In genomic region chr16:28258571-28258970, GRCh38 we compare ENCODE assay signal across 1 cellular context.
TF ChIP-seq lines count a peak whose summit lies in the region.

No MANE protein-coding gene starts in this region.

TF ChIP-seq in SK-N-SH, 30 proteins besides CTCF, POLR2A, EP300 and RAD21 (continued from another document):
- TF ChIP-seq REST (IDR thresholded peaks at IDR 0.05; ENCODE audit: low read depth, low read length) (no peak), TCF12 (IDR thresholded peaks at IDR 0.05) (no peak)
